Comparison of ENCODE assay signal across 8 cellular contexts in the genomic region with DNA sequence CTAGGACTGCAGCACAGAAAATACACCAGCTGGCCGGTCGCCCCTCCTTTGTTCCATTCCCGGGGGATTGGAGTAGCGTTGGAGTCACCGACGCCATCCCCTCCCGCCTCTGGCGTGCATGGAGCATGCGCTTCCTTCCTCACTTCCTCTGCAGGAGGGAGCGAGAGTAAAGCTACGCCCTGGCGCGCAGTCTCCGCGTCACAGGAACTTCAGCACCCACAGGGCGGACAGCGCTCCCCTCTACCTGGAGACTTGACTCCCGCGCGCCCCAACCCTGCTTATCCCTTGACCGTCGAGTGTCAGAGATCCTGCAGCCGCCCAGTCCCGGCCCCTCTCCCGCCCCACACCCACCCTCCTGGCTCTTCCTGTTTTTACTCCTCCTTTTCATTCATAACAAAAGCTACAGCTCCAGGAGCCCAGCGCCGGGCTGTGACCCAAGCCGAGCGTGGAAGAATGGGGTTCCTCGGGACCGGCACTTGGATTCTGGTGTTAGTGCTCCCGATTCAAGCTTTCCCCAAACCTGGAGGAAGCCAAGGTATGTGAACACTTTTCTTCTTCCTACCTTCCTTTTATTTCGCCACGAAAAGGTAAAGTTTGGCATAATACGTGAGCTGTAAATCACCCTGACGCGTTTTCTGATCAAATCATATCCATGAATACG. TPM values are rescaled to one million over a fixed set of nuclear protein-coding genes. Genes with fewer than 3 reads are reported as not detected.
DNase-seq lines count a peak whose midpoint lies in the region; ATAC-seq and TF ChIP-seq lines count a peak whose summit lies in the region.

A gene (plus strand): TSS at position 201 of the 661 bp plus-strand sequence. CDS start 253 bp downstream, at position 454.

- no peak for ATAC-seq in GM21619 (IDR thresholded peaks at IDR 0.05; ENCODE audit: unreplicated experiment)

- peak; percentile 77 to 93 for DNase-seq in HAP-1 (ENCODE audit: low spot score in 2 of 2)
- DNase-seq in NCI-H524 treated with DMSO at 0.1 percent for 48 hours (lab: John Stamatoyannopoulos, UW): peak; percentile 65
- peak; percentile 84 for DNase-seq in activated CD8-positive, alpha-beta memory T cell treated with anti-CD3 and anti-CD28 coated beads, Interleukin-2, amount 50 U/mL, for 48 hours
- peak; percentile 96 for DNase-seq in endothelial cell (ENCODE audit: low spot score)
- peak; percentile 69 to 85 for DNase-seq in lung microvascular endothelial cell (ENCODE audit: low read depth in 2 of 2)
- peak; percentile 16 to 66 (median 30) for DNase-seq in stimulated activated CD4-positive, alpha-beta T cell treated with anti-CD3 and anti-CD28 coated beads, TNF-alpha, amount 100 ng/mL, for 24 hours (ENCODE audit: low read depth in 3 of 3)
- DNase-seq in SW 1271 (lab: John Stamatoyannopoulos, UW): no peak

- in situ Hi-C loops in HAP-1 (cut with MboI; ENCODE audit: low sequenced_read_pairs): no loop called here

- peak within 1 kb of the TSS; percentile 88 for H3K4me3 Mint-ChIP-seq in endothelial cell (ENCODE audit: unreplicated experiment)

- H3K4me1 ChIP-seq in HAP-1: no peaks in the 10 kb centered on the region; the same call in 1 of the 2 replicates

- peaks cover 6% of the 10 kb centered on the region for H3K4me1 Mint-ChIP-seq in endothelial cell (ENCODE audit: unreplicated experiment)

- H3K27me3 Mint-ChIP-seq in endothelial cell (ENCODE audit: unreplicated experiment): no peaks in the 10 kb centered on the region

- no peak within 1 kb of the TSS for H3K4me3 ChIP-seq in HAP-1

- H3K27me3 ChIP-seq in HAP-1 (ENCODE audit: low read depth): peaks cover 16% of the 10 kb centered on the region

- H3K36me3 ChIP-seq in HAP-1 (replicated peaks): no peaks in the 10 kb centered on the region

- H3K27ac Mint-ChIP-seq in endothelial cell (ENCODE audit: unreplicated experiment): no peak within 1 kb of the TSS

- no peak for TF ChIP-seq CTCF in endothelial cell (IDR thresholded peaks at IDR 0.05; ENCODE audit: unreplicated experiment)

- H3K9me3 Mint-ChIP-seq in endothelial cell (ENCODE audit: unreplicated experiment): no peaks in the 10 kb centered on the region

- H3K36me3 Mint-ChIP-seq in endothelial cell (ENCODE audit: low read depth, unreplicated experiment): no peaks in the 10 kb centered on the region

- H3K9me3 ChIP-seq in HAP-1: no peaks in the 10 kb centered on the region

RNA-seq across cellular contexts. Expression of the gene that starts here (rescaled TPM):
- total RNA-seq in endothelial cell (ENCODE audit: unreplicated experiment) (37.0 TPM), lung microvascular endothelial cell (under 0.01 and 0.22 TPM in 2 replicates)

Comparison
In these comparisons a context has a peak if more than half of its experiments do, and no peak if none do; other contexts are left out.
1. RNA of the gene that starts here (total RNA-seq): 37.0 TPM in endothelial cell (single experiment); under 0.01 to 0.22 TPM in lung microvascular endothelial cell; every median in the first group is over 10 times any median in the second.
2. Peak in DNase-seq in lung microvascular endothelial cell; RNA of the gene not detected or under 1 TPM.
3. DNase-seq: peak in HAP-1 (2 of 2), NCI-H524 treated with DMSO at 0.1 percent for 48 hours (single experiment), activated CD8-positive, alpha-beta memory T cell treated with anti-CD3 and anti-CD28 coated beads, Interleukin-2, amount 50 U/mL, for 48 hours (single experiment), endothelial cell (single experiment) and stimulated activated CD4-positive, alpha-beta T cell treated with anti-CD3 and anti-CD28 coated beads, TNF-alpha, amount 100 ng/mL, for 24 hours (3 of 3); none in SW 1271 (0 of 2).